8 cellular contexts compared by ENCODE assay signal in genomic region chr3:87228316-87228715, GRCh38. TPM values are rescaled to one million over a fixed set of nuclear protein-coding genes. Genes with fewer than 3 reads are reported as not detected.
A peak's percentile ranks its signal among the peaks of the same experiment; 100 is the strongest.
DNase-seq lines count a peak whose midpoint lies in the region; ATAC-seq and TF ChIP-seq lines count a peak whose summit lies in the region.

No MANE protein-coding gene starts in this region.

- peaks cover 62% of the 10 kb centered on the region for H3K79me2 ChIP-seq in osteoblast (ENCODE audit: insufficient read depth, low read length)

- peaks cover 4% of the 10 kb centered on the region for H3K27me3 ChIP-seq in NT2/D1 (ENCODE audit: insufficient read depth, insufficient read length)
- no peaks in the 10 kb centered on the region for H3K27me3 ChIP-seq in osteoblast (ENCODE audit: insufficient read depth, low read length)

- H4K20me1 ChIP-seq in osteoblast (ENCODE audit: insufficient read depth, low read length) = peaks cover 31% of the 10 kb centered on the region

- H3K9me3 Mint-ChIP-seq in Calu3 (ENCODE audit: low read depth, unreplicated experiment) (peaks cover 4% of the 10 kb centered on the region), endothelial cell (ENCODE audit: unreplicated experiment) (no peaks in the 10 kb centered on the region)

- H3K4me3 ChIP-seq in NT2/D1 (ENCODE audit: insufficient read length, low read depth) = peak overlapping the region; percentile 92
- H3K4me3 ChIP-seq in osteoblast (ENCODE audit: insufficient read depth, low read length) = peak overlapping the region; percentile 97

- H3K4me2 ChIP-seq in osteoblast (ENCODE audit: insufficient read depth, low read length) = peak overlapping the region; percentile 88

- peak overlapping the region; percentile 92 for H3K27ac Mint-ChIP-seq in Calu3 (ENCODE audit: unreplicated experiment)
- H3K27ac Mint-ChIP-seq in endothelial cell (ENCODE audit: unreplicated experiment) = peak overlapping the region; percentile 98

- TF ChIP-seq CTCF in Calu3 (IDR thresholded peaks at IDR 0.05; ENCODE audit: unreplicated experiment) (no peak), endothelial cell (IDR thresholded peaks at IDR 0.05; ENCODE audit: unreplicated experiment) (no peak), osteoblast (IDR thresholded peaks at IDR 0.05; ENCODE audit: extremely low read depth, low read depth, low read length) (no peak)

- peak overlapping the region; percentile 87 for H3K27ac ChIP-seq in osteoblast (ENCODE audit: low read depth, low read length)

- H3K9ac ChIP-seq in NT2/D1 (ENCODE audit: insufficient read length, low read depth) = peak overlapping the region; percentile 80

- H3K36me3 ChIP-seq in NT2/D1 (ENCODE audit: insufficient read depth, insufficient read length, low read length) = peaks cover 3% of the 10 kb centered on the region
- H3K36me3 ChIP-seq in osteoblast (ENCODE audit: insufficient read depth, low read length) = no peaks in the 10 kb centered on the region

- H3K27me3 Mint-ChIP-seq in Calu3 (ENCODE audit: unreplicated experiment) = no peaks in the 10 kb centered on the region
- H3K27me3 Mint-ChIP-seq in endothelial cell (ENCODE audit: unreplicated experiment) = peaks cover 2% of the 10 kb centered on the region

- CTCF ChIA-PET in Calu3 (lab: Charles Lee) = no interaction called here

- H2AFZ ChIP-seq in osteoblast (ENCODE audit: low read length) = no peak overlapping the region

- intact Hi-C loops in Calu3 (cut with micrococcal nuclease; ENCODE audit: unreplicated experiment) = loop anchor here (5.0 kb wide), 1 partner anchor 141 kb away; no protein-coding TSS in a partner anchor

- no peak for ATAC-seq in HG02885 (IDR thresholded peaks at IDR 0.05; ENCODE audit: poor library complexity, unreplicated experiment)

- TSS peak; percentile 37 for BruUV-seq in Calu3 (replicated peaks; lab: Mats Ljungman, UMichigan)

- H3K4me1 ChIP-seq in NT2/D1 (ENCODE audit: insufficient read depth, insufficient read length) (no peaks in the 10 kb centered on the region), osteoblast (ENCODE audit: insufficient read depth, low read length) (peaks cover 10% of the 10 kb centered on the region)

- peaks cover 27% of the 10 kb centered on the region for H3K4me1 Mint-ChIP-seq in Calu3 (ENCODE audit: low read depth, unreplicated experiment)
- H3K4me1 Mint-ChIP-seq in endothelial cell (ENCODE audit: unreplicated experiment) = peaks cover 33% of the 10 kb centered on the region

- DNase-seq in Calu3 (no peak), NT2/D1 (ENCODE audit: low read depth, low spot score) (no peak), endothelial cell (ENCODE audit: low spot score) (no peak), osteoblast (ENCODE audit: insufficient read length, low spot score, missing footprints) (peak; percentile 68), cerebellum (ENCODE audit: low spot score) (no peak), amygdala (lab: John Stamatoyannopoulos, UW) (no peak)
- no peak for DNase-seq in activated CD4-positive, CD25-positive, alpha-beta regulatory T cell treated with anti-CD3 and anti-CD28 coated beads, Interleukin-2, amount 50 U/mL, for 72 hours

- no peaks in the 10 kb centered on the region for H3K9me3 ChIP-seq in NT2/D1 (ENCODE audit: insufficient read depth, low read length)
- no peaks in the 10 kb centered on the region for H3K9me3 ChIP-seq in osteoblast (ENCODE audit: low read depth, low read length)

- H3K4me3 Mint-ChIP-seq in Calu3 (ENCODE audit: low read depth, unreplicated experiment) (peak overlapping the region; percentile 96), endothelial cell (ENCODE audit: unreplicated experiment) (peak overlapping the region; percentile 98)

- H3K36me3 Mint-ChIP-seq in Calu3 (ENCODE audit: insufficient read depth, unreplicated experiment) (peaks cover 42% of the 10 kb centered on the region), endothelial cell (ENCODE audit: low read depth, unreplicated experiment) (peaks cover 8% of the 10 kb centered on the region)

RNA-seq across cellular contexts. Expression of gene CHMP2B, which starts 1.2 kb away (rescaled TPM):
- total RNA-seq in Calu3 (2022) (56.6 and 58.8 TPM in 2 replicates), endothelial cell (ENCODE audit: unreplicated experiment) (40.7 TPM), osteoblast (55.4 and 63.1 TPM in 2 replicates), cerebellum (32.3 TPM)

RNA-seq across cellular contexts. Expression of gene POU1F1, which starts 48.1 kb away (rescaled TPM):
- not detected in 2 replicates for total RNA-seq in Calu3 (2022)
- total RNA-seq in endothelial cell (ENCODE audit: unreplicated experiment) = not detected
- total RNA-seq in osteoblast = not detected in 2 replicates
- not detected for total RNA-seq in cerebellum
